ENCODE assay signal across 10 cellular contexts in the genomic region with DNA sequence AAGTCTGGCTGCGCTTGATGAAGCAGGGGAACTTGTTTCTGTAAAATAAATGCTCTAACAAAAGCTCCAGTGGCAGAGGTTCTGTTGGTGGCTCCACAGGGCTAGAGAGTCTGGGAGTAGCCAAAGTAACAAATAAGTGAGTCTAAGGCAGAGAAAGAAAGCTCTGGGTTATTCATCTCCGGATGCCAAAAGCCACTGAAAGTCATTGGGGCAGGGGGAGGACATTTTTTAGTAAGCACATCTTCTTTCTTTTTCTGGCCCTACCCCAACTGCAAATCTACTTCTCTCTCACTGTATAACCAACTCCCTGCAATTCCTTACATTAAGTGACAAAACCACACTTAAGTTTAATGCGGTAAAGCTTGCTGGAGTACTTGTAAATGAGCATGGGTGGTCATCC.
DNase-seq lines count a peak whose midpoint lies in the region; ATAC-seq and TF ChIP-seq lines count a peak whose summit lies in the region.
"Had no signal": no experiment of that assay in that cellular context is flagged by ENCODE, and none has a peak within 500 bp of the region (broad histone marks: within the 10 kb centered on the region; RNA-seq: fewer than 3 reads in every experiment).

No MANE protein-coding gene starts in this region.

- no peak overlapping the region for H3K4me3 ChIP-seq in H7 (ENCODE audit: insufficient read depth, low read depth, low read length)

- H3K36me3 ChIP-seq in H7 (replicated peaks; ENCODE audit: control insufficient read depth, insufficient read depth, low read length): no peaks in the 10 kb centered on the region

- TF ChIP-seq POLR2A in GM18505 (IDR thresholded peaks at IDR 0.05; ENCODE audit: borderline replicate concordance, extremely low read depth, insufficient read depth, insufficient read length): no peak

- DNase-seq in DMS114 treated with DMSO at 0.1 percent for 48 hours (lab: John Stamatoyannopoulos, UW; ENCODE audit: unreplicated experiment) (no peak), H7 (no peak), inferior parietal cortex (ENCODE audit: extremely low spot score) (no peak)
- DNase-seq in activated naive CD4-positive, alpha-beta T cell (lab: John Stamatoyannopoulos, UW): no peak
- DNase-seq: effector memory CD8-positive, alpha-beta T cell; midbrain had no signal

- peak; percentile 80 for ATAC-seq in GM18505 (IDR thresholded peaks at IDR 0.05; ENCODE audit: unreplicated experiment)
- peak; percentile 96 for ATAC-seq in GM19438 (IDR thresholded peaks at IDR 0.05; ENCODE audit: low read depth, unreplicated experiment)
- peak; percentile 92 for ATAC-seq in HG02870 (IDR thresholded peaks at IDR 0.05; ENCODE audit: unreplicated experiment)
- peak; percentile 90 for ATAC-seq in HG03558 (IDR thresholded peaks at IDR 0.05; ENCODE audit: extremely low read depth, unreplicated experiment)
- ATAC-seq: effector memory CD8-positive, alpha-beta T cell had no signal

- no peaks in the 10 kb centered on the region for H3K27me3 ChIP-seq in H7 (ENCODE audit: control insufficient read depth, insufficient read depth, low read length)
